In genomic region chr1:27021347-27022031, GRCh38 we compare ENCODE assay signal across 3 cellular contexts.
TF ChIP-seq lines count a peak whose summit lies in the region.

No MANE protein-coding gene starts in this region.

TF ChIP-seq in SK-N-SH, 30 proteins besides CTCF, POLR2A, EP300 and RAD21:
- no peak for TF ChIP-seq RCOR1 (IDR thresholded peaks at IDR 0.05; ENCODE audit: low read length)
- no peak for TF ChIP-seq FOSL2 (IDR thresholded peaks at IDR 0.05; ENCODE audit: borderline replicate concordance, low read depth)
TF ChIP-seq in SK-N-SH: peak in this region for 0.

TF ChIP-seq in SK-N-SH treated with all-trans-retinoic acid at 6 μM for 48 hours, 23 proteins besides CTCF, POLR2A, EP300 and RAD21:
- TF ChIP-seq SNAI2 (CRISPR knock-in tag; IDR thresholded peaks at IDR 0.05) (no peak), PATZ1 (CRISPR knock-in tag; IDR thresholded peaks at IDR 0.05; ENCODE audit: borderline replicate concordance) (no peak), OSR1 (CRISPR knock-in tag; IDR thresholded peaks at IDR 0.05) (no peak), ESRRG (CRISPR knock-in tag; IDR thresholded peaks at IDR 0.05) (no peak), GLIS3 (CRISPR knock-in tag; IDR thresholded peaks at IDR 0.05) (no peak), TOX (CRISPR knock-in tag; IDR thresholded peaks at IDR 0.05; ENCODE audit: borderline replicate concordance) (no peak), ZNF565 (CRISPR knock-in tag; conservative IDR thresholded peaks at IDR 0.05; ENCODE audit: low read depth) (no peak), ISL1 (CRISPR knock-in tag; IDR thresholded peaks at IDR 0.05) (no peak), ZFP3 (CRISPR knock-in tag; IDR thresholded peaks at IDR 0.05) (no peak), ZFP30 (CRISPR knock-in tag; IDR thresholded peaks at IDR 0.05) (no peak), POU6F1 (CRISPR knock-in tag; IDR thresholded peaks at IDR 0.05; ENCODE audit: borderline replicate concordance, low read depth) (no peak), ZNF70 (CRISPR knock-in tag; IDR thresholded peaks at IDR 0.05) (no peak), ZC3H10 (CRISPR knock-in tag; IDR thresholded peaks at IDR 0.05) (no peak), PPARA (CRISPR knock-in tag; IDR thresholded peaks at IDR 0.05; ENCODE audit: borderline replicate concordance) (no peak), ARNTL (CRISPR knock-in tag; IDR thresholded peaks at IDR 0.05; ENCODE audit: borderline replicate concordance, low read depth) (no peak), TCF4 (CRISPR knock-in tag; IDR thresholded peaks at IDR 0.05; ENCODE audit: borderline replicate concordance) (no peak), BACH2 (CRISPR knock-in tag; IDR thresholded peaks at IDR 0.05; ENCODE audit: borderline replicate concordance) (no peak)
- TF ChIP-seq, protein P1, sequence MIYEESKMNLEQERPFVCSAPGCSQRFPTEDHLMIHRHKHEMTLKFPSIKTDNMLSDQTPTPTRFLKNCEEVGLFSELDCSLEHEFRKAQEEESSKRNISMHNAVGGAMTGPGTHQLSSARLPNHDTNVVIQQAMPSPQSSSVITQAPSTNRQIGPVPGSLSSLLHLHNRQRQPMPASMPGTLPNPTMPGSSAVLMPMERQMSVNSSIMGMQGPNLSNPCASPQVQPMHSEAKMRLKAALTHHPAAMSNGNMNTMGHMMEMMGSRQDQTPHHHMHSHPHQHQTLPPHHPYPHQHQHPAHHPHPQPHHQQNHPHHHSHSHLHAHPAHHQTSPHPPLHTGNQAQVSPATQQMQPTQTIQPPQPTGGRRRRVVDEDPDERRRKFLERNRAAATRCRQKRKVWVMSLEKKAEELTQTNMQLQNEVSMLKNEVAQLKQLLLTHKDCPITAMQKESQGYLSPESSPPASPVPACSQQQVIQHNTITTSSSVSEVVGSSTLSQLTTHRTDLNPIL (CRISPR knock-in tag; IDR thresholded peaks at IDR 0.05; ENCODE audit: low read depth) = no peak
- TF ChIP-seq, protein P2, sequence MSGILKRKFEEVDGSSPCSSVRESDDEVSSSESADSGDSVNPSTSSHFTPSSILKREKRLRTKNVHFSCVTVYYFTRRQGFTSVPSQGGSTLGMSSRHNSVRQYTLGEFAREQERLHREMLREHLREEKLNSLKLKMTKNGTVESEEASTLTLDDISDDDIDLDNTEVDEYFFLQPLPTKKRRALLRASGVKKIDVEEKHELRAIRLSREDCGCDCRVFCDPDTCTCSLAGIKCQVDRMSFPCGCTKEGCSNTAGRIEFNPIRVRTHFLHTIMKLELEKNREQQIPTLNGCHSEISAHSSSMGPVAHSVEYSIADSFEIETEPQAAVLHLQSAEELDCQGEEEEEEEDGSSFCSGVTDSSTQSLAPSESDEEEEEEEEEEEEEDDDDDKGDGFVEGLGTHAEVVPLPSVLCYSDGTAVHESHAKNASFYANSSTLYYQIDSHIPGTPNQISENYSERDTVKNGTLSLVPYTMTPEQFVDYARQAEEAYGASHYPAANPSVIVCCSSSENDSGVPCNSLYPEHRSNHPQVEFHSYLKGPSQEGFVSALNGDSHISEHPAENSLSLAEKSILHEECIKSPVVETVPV (CRISPR knock-in tag; IDR thresholded peaks at IDR 0.05) = no peak
TF ChIP-seq in SK-N-SH treated with all-trans-retinoic acid at 6 μM for 48 hours: peak in this region for 0.

TF ChIP-seq in WTC11, 78 proteins besides CTCF, POLR2A, EP300 and RAD21:
- TF ChIP-seq, protein P3, sequence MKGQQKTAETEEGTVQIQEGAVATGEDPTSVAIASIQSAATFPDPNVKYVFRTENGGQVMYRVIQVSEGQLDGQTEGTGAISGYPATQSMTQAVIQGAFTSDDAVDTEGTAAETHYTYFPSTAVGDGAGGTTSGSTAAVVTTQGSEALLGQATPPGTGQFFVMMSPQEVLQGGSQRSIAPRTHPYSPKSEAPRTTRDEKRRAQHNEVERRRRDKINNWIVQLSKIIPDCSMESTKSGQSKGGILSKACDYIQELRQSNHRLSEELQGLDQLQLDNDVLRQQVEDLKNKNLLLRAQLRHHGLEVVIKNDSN (CRISPR knock-in tag; IDR thresholded peaks at IDR 0.05) = peak; percentile 72; the same call in 1 of the 2 replicates
- TF ChIP-seq, protein P4, sequence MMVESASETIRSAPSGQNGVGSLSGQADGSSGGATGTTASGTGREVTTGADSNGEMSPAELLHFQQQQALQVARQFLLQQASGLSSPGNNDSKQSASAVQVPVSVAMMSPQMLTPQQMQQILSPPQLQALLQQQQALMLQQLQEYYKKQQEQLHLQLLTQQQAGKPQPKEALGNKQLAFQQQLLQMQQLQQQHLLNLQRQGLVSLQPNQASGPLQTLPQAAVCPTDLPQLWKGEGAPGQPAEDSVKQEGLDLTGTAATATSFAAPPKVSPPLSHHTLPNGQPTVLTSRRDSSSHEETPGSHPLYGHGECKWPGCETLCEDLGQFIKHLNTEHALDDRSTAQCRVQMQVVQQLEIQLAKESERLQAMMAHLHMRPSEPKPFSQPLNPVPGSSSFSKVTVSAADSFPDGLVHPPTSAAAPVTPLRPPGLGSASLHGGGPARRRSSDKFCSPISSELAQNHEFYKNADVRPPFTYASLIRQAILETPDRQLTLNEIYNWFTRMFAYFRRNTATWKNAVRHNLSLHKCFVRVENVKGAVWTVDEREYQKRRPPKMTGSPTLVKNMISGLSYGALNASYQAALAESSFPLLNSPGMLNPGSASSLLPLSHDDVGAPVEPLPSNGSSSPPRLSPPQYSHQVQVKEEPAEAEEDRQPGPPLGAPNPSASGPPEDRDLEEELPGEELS (CRISPR knock-in tag; IDR thresholded peaks at IDR 0.05) = no peak
- TF ChIP-seq, protein P5, sequence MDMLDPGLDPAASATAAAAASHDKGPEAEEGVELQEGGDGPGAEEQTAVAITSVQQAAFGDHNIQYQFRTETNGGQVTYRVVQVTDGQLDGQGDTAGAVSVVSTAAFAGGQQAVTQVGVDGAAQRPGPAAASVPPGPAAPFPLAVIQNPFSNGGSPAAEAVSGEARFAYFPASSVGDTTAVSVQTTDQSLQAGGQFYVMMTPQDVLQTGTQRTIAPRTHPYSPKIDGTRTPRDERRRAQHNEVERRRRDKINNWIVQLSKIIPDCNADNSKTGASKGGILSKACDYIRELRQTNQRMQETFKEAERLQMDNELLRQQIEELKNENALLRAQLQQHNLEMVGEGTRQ (CRISPR knock-in tag; IDR thresholded peaks at IDR 0.05) = peak; percentile 63
- TF ChIP-seq MAX (CRISPR knock-in tag; IDR thresholded peaks at IDR 0.05) = peak; percentile 44; the same call in 1 of the 2 replicates
